In the genomic region with DNA sequence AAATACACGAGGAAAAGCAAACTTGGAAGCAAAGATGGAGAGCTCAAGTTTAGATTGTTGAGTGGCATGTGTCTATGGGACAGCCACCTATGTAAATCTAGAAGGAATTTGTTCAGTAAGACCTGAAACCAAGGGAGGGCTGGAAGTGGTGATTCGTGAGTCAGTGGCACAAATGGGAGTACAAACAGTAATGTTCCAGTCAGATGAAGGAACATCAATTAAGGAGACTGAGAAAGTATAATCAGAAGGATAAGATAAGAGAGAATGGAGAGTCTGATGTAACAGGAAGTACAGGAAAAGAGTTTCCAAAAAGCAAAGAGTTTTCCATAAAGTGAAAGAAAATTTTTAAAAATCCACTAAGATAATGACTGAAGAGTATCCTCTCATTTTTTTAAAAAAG, we compare ENCODE assay signal across 22 cellular contexts.
"Had no signal": no experiment of that assay in that cellular context is flagged by ENCODE, and none has a peak within 500 bp of the region (broad histone marks: within the 10 kb centered on the region; RNA-seq: fewer than 3 reads in every experiment).

No MANE protein-coding gene starts in this region.

- H3K27me3 ChIP-seq: breast epithelium, heart right ventricle, pancreas, uterus had no signal

- H3K9me3 ChIP-seq: breast epithelium, prostate gland, thoracic aorta, uterus had no signal

- H3K4me3 ChIP-seq: breast epithelium, heart right ventricle, left ventricle myocardium inferior, pancreas, prostate gland, skin epidermis, thoracic aorta, uterus had no signal

- ATAC-seq: naive thymus-derived CD4-positive, alpha-beta T cell; pancreas; sciatic nerve; stimulated activated effector memory CD8-positive, alpha-beta T cell treated with anti-CD3 and anti-CD28 coated beads, Interleukin-12 subunit alpha, Interleukin-12 subunit beta, amount 100 ng/mL, for 72 hours had no signal

- H3K4me1 ChIP-seq: breast epithelium, heart right ventricle, left ventricle myocardium inferior, pancreas, prostate gland, uterus had no signal

- H3K36me3 ChIP-seq: breast epithelium, heart right ventricle, left ventricle myocardium inferior, pancreas, prostate gland, thoracic aorta, uterus had no signal

- DNase-seq: activated CD4-positive, alpha-beta T cell treated with anti-CD3 and anti-CD28 coated beads for 4 hours; activated CD4-positive, alpha-beta T cell treated with anti-CD3 and anti-CD28 coated beads, Interleukin-2, amount 50 U/mL, for 48 hours; activated CD8-positive, alpha-beta memory T cell treated with anti-CD3 and anti-CD28 coated beads for 24 hours; activated effector memory CD4-positive, alpha-beta T cell treated with Interleukin-2 at 50 U/mL for 16 hours; activated naive CD4-positive, alpha-beta T cell treated with Interleukin-2 at 50 U/mL for 16 hours; central memory CD4-positive, alpha-beta T cell; foreskin melanocyte; heart right ventricle; left ventricle myocardium inferior; midbrain; naive thymus-derived CD4-positive, alpha-beta T cell; pancreas; retina; stimulated activated CD4-positive, alpha-beta T cell treated with anti-CD3 and anti-CD28 coated beads, Interleukin-4, amount 100 ng/mL, for 24 hours; trophoblast cell; uterus had no signal

- H3K27ac ChIP-seq: breast epithelium, heart right ventricle, left ventricle myocardium inferior, pancreas, prostate gland, skin epidermis, thoracic aorta, uterus had no signal
